ENCODE assay signal across 8 cellular contexts in the genomic region with DNA sequence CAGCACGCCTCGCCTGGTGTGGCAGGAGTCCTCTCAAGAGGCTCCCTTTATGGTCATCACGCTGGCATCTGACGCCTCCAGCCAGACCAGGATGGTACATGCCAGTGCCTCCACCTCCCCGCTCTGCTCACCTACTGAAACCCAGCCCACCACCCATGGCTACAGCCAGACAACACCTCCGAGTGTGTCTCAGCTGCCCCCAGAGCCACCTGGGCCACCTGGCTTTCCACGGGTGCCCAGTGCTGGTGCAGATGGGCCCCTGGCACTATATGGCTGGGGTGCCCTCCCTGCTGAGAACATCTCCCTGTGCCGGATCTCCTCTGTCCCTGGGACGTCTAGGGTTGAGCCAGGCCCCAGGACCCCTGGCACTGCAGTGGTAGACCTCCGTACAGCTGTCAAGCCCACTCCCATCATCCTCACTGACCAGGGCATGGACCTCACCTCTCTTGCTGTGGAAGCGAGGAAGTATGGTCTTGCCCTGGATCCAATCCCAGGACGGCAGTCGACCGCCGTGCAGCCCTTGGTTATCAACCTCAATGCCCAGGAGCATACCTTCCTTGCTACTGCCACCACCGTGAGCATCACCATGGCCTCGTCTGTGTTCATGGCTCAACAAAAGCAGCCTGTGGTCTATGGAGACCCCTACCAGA.
"Had no signal": no experiment of that assay in that cellular context is flagged by ENCODE, and none has a peak within 500 bp of the region (broad histone marks: within the 10 kb centered on the region; RNA-seq: fewer than 3 reads in every experiment).

No MANE protein-coding gene starts in this region.

- H3K9ac ChIP-seq: GM23248 had no signal

- H3K27ac ChIP-seq: GM23248, HL-60 had no signal

- H3K27ac Mint-ChIP-seq: HFFc6, IgD-negative memory B cell had no signal

- H3K4me3 Mint-ChIP-seq: HFFc6 had no signal

- H3K4me3 ChIP-seq: GM23248, HAP-1 had no signal

- H3K27me3 Mint-ChIP-seq: IgD-negative memory B cell had no signal

- H3K9me3 ChIP-seq: HAP-1 had no signal

- H3K9me3 Mint-ChIP-seq: HFFc6, IgD-negative memory B cell had no signal

- H3K4me1 ChIP-seq: HAP-1 had no signal

- H3K36me3 ChIP-seq: HAP-1 had no signal

- H2AFZ ChIP-seq: GM23248 had no signal

- DNase-seq: GM23248, GOT3, H7, HFFc6, KBM-7 had no signal
